ENCODE assay signal across 27 cellular contexts in the genomic region with DNA sequence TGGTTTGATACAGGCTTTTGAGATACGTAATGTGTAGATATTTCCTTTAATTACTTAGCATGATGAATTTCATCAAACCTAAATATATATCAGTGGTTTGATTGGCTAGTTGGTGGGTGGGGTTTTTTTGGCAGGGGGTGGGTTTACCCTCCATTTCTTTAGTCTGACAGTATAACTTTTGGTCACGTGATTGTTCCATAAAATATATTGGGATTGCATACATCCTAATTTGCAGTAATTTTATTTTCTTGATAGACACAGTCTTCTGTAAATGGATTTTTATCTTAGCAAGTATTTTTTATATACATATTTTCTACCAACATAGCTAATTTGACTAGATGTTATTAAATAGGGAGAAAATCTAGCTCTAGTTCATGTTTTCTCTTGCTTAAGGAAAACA.
"Had no signal": no experiment of that assay in that cellular context is flagged by ENCODE, and none has a peak within 500 bp of the region (broad histone marks: within the 10 kb centered on the region; RNA-seq: fewer than 3 reads in every experiment).

No MANE protein-coding gene starts in this region.

- H3K4me1 ChIP-seq: stomach, suprapubic skin, testis, thyroid gland, tibial artery, transverse colon, upper lobe of left lung, upper lobe of right lung, uterus, vagina had no signal

- DNase-seq: stimulated activated CD4-positive, alpha-beta T cell treated with anti-CD3 and anti-CD28 coated beads, Interleukin-2, amount 100 ng/mL, for 48 hours; stimulated activated CD4-positive, alpha-beta T cell treated with anti-CD3 and anti-CD28 coated beads, Interleukin-4, amount 100 ng/mL, for 1 hour; stimulated activated CD4-positive, alpha-beta T cell treated with anti-CD3 and anti-CD28 coated beads, Interleukin-4, amount 100 ng/mL, for 24 hours; stimulated activated CD4-positive, alpha-beta T cell treated with anti-CD3 and anti-CD28 coated beads, Interleukin-4, amount 100 ng/mL, for 4 hours; stimulated activated CD8-positive, alpha-beta memory T cell treated with anti-CD3 and anti-CD28 coated beads, Interleukin-4, amount 100 ng/mL, for 48 hours; stimulated activated naive B cell treated with anti-CD40 and anti-IgM and Interleukin-4, amounts not matched to agents 10 μg/mL and 1 μg/mL and 100 μg/mL, for 72 hours; stimulated activated naive CD4-positive, alpha-beta T cell; stimulated activated naive CD4-positive, alpha-beta T cell treated with Interleukin-2 at 50 U/mL for 16 hours; stimulated activated naive CD8-positive, alpha-beta T cell treated with anti-CD3 and anti-CD28 coated beads, Interleukin-15, amount 100 ng/mL, for 72 hours; stimulated activated naive CD8-positive, alpha-beta T cell treated with anti-CD3 and anti-CD28 coated beads, Interleukin-15, Interleukin-2, amounts not matched to agents 100 U/mL and 50 U/mL, for 24 hours; stomach; substantia nigra; testis; thyroid gland; tibial artery; transverse colon; trophoblast cell; upper lobe of left lung; upper lobe of right lung; uterus had no signal

- FAIRE-seq: urothelium cell line had no signal

- H3K9me3 ChIP-seq: stomach, suprapubic skin, testis, thoracic aorta, thyroid gland, tibial artery, tibial nerve, transverse colon, upper lobe of left lung, upper lobe of right lung, uterus, vagina had no signal

- H3K27ac ChIP-seq: stomach, suprapubic skin, testis, thoracic aorta, thyroid gland, tibial artery, tibial nerve, transverse colon, upper lobe of left lung, upper lobe of right lung, uterus, vagina had no signal

- H3K27me3 ChIP-seq: stomach, suprapubic skin, testis, thyroid gland, tibial artery, tibial nerve, transverse colon, upper lobe of left lung, upper lobe of right lung, uterus, vagina had no signal

- H3K36me3 ChIP-seq: stomach, suprapubic skin, thoracic aorta, thyroid gland, tibial artery, tibial nerve, transverse colon, upper lobe of left lung, upper lobe of right lung, uterus, vagina had no signal

- H3K4me3 ChIP-seq: stomach, suprapubic skin, testis, thoracic aorta, thyroid gland, tibial artery, tibial nerve, transverse colon, upper lobe of left lung, upper lobe of right lung, uterus, vagina had no signal

- ATAC-seq: stimulated activated effector memory CD8-positive, alpha-beta T cell treated with anti-CD3 and anti-CD28 coated beads, Interleukin-12 subunit alpha, Interleukin-12 subunit beta, amount 100 ng/mL, for 72 hours; stimulated activated memory B cell treated with anti-CD40 and anti-IgM and Interleukin-4, amounts not matched to agents 10 μg/mL and 1 μg/mL and 100 μg/mL, for 72 hours; stimulated activated naive B cell treated with anti-CD40 and anti-IgM and Interleukin-4, amounts not matched to agents 10 μg/mL and 1 μg/mL and 100 μg/mL, for 72 hours; stimulated activated naive CD8-positive, alpha-beta T cell treated with anti-CD3 and anti-CD28 coated beads, Interleukin-15, amount 100 ng/mL, for 72 hours; stimulated activated naive CD8-positive, alpha-beta T cell treated with anti-CD3 and anti-CD28 coated beads, Interleukin-15, Interleukin-2, amounts not matched to agents 100 U/mL and 50 U/mL, for 24 hours; upper lobe of right lung had no signal
